In the genomic region with DNA sequence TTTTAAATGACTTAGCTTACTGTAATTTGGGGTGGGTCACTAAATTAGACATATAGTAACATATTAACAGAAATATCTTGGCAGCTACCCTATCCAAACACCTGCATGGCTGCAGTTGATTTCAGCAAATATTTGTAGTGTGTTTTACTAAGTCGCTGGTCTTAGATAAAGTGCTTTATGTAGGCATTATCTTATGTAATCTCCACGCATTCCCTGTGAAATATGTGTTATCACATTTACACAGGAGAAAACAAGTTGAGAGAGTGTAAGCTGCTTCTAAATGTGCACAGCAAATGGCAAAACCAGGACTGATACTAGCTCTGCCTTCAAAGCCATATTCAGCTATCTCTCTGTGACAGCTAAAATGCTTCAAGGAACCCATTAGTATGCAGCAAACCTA, we compare ENCODE assay signal across 1 cellular context.
TF ChIP-seq lines count a peak whose summit lies in the region.

No MANE protein-coding gene starts in this region.

TF ChIP-seq in HepG2, 621 proteins besides CTCF, POLR2A, EP300 and RAD21 (continued from another document):
- TF ChIP-seq, protein P1, sequence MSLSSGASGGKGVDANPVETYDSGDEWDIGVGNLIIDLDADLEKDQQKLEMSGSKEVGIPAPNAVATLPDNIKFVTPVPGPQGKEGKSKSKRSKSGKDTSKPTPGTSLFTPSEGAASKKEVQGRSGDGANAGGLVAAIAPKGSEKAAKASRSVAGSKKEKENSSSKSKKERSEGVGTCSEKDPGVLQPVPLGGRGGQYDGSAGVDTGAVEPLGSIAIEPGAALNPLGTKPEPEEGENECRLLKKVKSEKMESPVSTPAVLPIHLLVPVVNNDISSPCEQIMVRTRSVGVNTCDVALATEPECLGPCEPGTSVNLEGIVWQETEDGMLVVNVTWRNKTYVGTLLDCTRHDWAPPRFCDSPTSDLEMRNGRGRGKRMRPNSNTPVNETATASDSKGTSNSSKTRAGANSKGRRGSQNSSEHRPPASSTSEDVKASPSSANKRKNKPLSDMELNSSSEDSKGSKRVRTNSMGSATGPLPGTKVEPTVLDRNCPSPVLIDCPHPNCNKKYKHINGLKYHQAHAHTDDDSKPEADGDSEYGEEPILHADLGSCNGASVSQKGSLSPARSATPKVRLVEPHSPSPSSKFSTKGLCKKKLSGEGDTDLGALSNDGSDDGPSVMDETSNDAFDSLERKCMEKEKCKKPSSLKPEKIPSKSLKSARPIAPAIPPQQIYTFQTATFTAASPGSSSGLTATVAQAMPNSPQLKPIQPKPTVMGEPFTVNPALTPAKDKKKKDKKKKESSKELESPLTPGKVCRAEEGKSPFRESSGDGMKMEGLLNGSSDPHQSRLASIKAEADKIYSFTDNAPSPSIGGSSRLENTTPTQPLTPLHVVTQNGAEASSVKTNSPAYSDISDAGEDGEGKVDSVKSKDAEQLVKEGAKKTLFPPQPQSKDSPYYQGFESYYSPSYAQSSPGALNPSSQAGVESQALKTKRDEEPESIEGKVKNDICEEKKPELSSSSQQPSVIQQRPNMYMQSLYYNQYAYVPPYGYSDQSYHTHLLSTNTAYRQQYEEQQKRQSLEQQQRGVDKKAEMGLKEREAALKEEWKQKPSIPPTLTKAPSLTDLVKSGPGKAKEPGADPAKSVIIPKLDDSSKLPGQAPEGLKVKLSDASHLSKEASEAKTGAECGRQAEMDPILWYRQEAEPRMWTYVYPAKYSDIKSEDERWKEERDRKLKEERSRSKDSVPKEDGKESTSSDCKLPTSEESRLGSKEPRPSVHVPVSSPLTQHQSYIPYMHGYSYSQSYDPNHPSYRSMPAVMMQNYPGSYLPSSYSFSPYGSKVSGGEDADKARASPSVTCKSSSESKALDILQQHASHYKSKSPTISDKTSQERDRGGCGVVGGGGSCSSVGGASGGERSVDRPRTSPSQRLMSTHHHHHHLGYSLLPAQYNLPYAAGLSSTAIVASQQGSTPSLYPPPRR (CRISPR knock-in tag; IDR thresholded peaks at IDR 0.05; ENCODE audit: borderline replicate concordance), result peak; percentile 79; the same call in 1 of the 2 replicates
- TF ChIP-seq FOXA1 (IDR thresholded peaks at IDR 0.05) (no peak), FOXA1 (CRISPR knock-in tag; IDR thresholded peaks at IDR 0.05) (0 out of 2 replicates have a peak, but pooled peaks have one; percentile 43), ZNF253 (CRISPR knock-in tag; IDR thresholded peaks at IDR 0.05; ENCODE audit: borderline replicate concordance) (no peak), FOXP1 (IDR thresholded peaks at IDR 0.05) (no peak), FOXP1 (CRISPR knock-in tag; IDR thresholded peaks at IDR 0.05) (peak; percentile 60), ZNF674 (CRISPR knock-in tag; IDR thresholded peaks at IDR 0.05; ENCODE audit: low read depth) (no peak), PRPF4 (IDR thresholded peaks at IDR 0.05; ENCODE audit: low read depth, low read length, poor library complexity, severe bottlenecking) (no peak), PHF8 (CRISPR knock-in tag; IDR thresholded peaks at IDR 0.05) (no peak), HMG20B (CRISPR knock-in tag; conservative IDR thresholded peaks at IDR 0.05) (peak; percentile 57; the same call in 1 of the 2 replicates), TBX2 (CRISPR knock-in tag; IDR thresholded peaks at IDR 0.05; ENCODE audit: borderline replicate concordance) (peak; percentile 44; the same call in 1 of the 2 replicates), NFIC (IDR thresholded peaks at IDR 0.05; ENCODE audit: low read length) (peak; percentile 55; the same call in 1 of the 2 replicates), HHEX (CRISPR knock-in tag; IDR thresholded peaks at IDR 0.05) (peak; percentile 73), FOXA3 (CRISPR knock-in tag; IDR thresholded peaks at IDR 0.05) (peak; percentile 38), PITX1 (CRISPR knock-in tag; IDR thresholded peaks at IDR 0.05) (0 out of 2 replicates have a peak, but pooled peaks have one; percentile 14), NR1H2 (CRISPR knock-in tag; IDR thresholded peaks at IDR 0.05; ENCODE audit: borderline replicate concordance, low read depth) (no peak)
- TF ChIP-seq, protein P2, sequence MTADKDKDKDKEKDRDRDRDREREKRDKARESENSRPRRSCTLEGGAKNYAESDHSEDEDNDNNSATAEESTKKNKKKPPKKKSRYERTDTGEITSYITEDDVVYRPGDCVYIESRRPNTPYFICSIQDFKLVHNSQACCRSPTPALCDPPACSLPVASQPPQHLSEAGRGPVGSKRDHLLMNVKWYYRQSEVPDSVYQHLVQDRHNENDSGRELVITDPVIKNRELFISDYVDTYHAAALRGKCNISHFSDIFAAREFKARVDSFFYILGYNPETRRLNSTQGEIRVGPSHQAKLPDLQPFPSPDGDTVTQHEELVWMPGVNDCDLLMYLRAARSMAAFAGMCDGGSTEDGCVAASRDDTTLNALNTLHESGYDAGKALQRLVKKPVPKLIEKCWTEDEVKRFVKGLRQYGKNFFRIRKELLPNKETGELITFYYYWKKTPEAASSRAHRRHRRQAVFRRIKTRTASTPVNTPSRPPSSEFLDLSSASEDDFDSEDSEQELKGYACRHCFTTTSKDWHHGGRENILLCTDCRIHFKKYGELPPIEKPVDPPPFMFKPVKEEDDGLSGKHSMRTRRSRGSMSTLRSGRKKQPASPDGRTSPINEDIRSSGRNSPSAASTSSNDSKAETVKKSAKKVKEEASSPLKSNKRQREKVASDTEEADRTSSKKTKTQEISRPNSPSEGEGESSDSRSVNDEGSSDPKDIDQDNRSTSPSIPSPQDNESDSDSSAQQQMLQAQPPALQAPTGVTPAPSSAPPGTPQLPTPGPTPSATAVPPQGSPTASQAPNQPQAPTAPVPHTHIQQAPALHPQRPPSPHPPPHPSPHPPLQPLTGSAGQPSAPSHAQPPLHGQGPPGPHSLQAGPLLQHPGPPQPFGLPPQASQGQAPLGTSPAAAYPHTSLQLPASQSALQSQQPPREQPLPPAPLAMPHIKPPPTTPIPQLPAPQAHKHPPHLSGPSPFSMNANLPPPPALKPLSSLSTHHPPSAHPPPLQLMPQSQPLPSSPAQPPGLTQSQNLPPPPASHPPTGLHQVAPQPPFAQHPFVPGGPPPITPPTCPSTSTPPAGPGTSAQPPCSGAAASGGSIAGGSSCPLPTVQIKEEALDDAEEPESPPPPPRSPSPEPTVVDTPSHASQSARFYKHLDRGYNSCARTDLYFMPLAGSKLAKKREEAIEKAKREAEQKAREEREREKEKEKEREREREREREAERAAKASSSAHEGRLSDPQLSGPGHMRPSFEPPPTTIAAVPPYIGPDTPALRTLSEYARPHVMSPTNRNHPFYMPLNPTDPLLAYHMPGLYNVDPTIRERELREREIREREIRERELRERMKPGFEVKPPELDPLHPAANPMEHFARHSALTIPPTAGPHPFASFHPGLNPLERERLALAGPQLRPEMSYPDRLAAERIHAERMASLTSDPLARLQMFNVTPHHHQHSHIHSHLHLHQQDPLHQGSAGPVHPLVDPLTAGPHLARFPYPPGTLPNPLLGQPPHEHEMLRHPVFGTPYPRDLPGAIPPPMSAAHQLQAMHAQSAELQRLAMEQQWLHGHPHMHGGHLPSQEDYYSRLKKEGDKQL (CRISPR knock-in tag; IDR thresholded peaks at IDR 0.05; ENCODE audit: low read depth), result peak; percentile 90
- TF ChIP-seq, protein P3, sequence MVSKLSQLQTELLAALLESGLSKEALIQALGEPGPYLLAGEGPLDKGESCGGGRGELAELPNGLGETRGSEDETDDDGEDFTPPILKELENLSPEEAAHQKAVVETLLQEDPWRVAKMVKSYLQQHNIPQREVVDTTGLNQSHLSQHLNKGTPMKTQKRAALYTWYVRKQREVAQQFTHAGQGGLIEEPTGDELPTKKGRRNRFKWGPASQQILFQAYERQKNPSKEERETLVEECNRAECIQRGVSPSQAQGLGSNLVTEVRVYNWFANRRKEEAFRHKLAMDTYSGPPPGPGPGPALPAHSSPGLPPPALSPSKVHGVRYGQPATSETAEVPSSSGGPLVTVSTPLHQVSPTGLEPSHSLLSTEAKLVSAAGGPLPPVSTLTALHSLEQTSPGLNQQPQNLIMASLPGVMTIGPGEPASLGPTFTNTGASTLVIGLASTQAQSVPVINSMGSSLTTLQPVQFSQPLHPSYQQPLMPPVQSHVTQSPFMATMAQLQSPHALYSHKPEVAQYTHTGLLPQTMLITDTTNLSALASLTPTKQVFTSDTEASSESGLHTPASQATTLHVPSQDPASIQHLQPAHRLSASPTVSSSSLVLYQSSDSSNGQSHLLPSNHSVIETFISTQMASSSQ (IDR thresholded peaks at IDR 0.05; ENCODE audit: low read depth), result peak; percentile 70
- TF ChIP-seq, protein P3 (CRISPR knock-in tag; IDR thresholded peaks at IDR 0.05; ENCODE audit: borderline replicate concordance), result peak; percentile 57; the same call in 1 of the 2 replicates
